22 cellular contexts compared by ENCODE assay signal in the genomic region with DNA sequence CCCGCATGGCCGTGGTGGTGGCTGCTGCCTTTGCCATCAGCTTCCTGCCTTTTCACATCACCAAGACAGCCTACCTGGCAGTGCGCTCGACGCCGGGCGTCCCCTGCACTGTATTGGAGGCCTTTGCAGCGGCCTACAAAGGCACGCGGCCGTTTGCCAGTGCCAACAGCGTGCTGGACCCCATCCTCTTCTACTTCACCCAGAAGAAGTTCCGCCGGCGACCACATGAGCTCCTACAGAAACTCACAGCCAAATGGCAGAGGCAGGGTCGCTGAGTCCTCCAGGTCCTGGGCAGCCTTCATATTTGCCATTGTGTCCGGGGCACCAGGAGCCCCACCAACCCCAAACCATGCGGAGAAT. TPM values are rescaled to one million over a fixed set of nuclear protein-coding genes. Genes with fewer than 3 reads are reported as not detected.
"Had no signal": no experiment of that assay in that cellular context is flagged by ENCODE, and none has a peak within 500 bp of the region (broad histone marks: within the 10 kb centered on the region; RNA-seq: fewer than 3 reads in every experiment).

No MANE protein-coding gene starts in this region.

- H3K27ac ChIP-seq: KMS-11 had no signal

- H3K4me2 ChIP-seq: KMS-11 had no signal

- H3K9ac ChIP-seq: KMS-11 had no signal

- H3K27ac Mint-ChIP-seq: IgD-negative memory B cell had no signal

- ATAC-seq: HepG2, K562, SK-N-SH treated with all-trans-retinoic acid at 6 μM for 48 hours had no signal

- H3K9me3 Mint-ChIP-seq: IgD-negative memory B cell had no signal

- H3K4me3 ChIP-seq: K562 had no signal

- DNase-seq: Kasumi-1, MM.1S, NCI-H1092 treated with DMSO at 0.1 percent for 48 hours, NCI-H1436, NCI-H187, NCI-H2029, NCI-H2081 treated with DMSO at 0.1 percent for 48 hours, NCI-H2171, NCI-H226, NCI-H446, NCI-H510A, NCI-H524 treated with DMSO at 0.1 percent for 48 hours, NCI-H69, NCI-H774, RPMI8226, SHP77 had no signal

- H3K36me3 Mint-ChIP-seq: IgD-negative memory B cell had no signal

RNA-seq across cellular contexts. Expression of gene ARHGEF17, which starts 10.9 kb away (rescaled TPM):
- polyA plus RNA-seq: IgD-negative memory B cell had no signal

RNA-seq across cellular contexts. Expression of gene P2RY6, which starts 25.1 kb away (rescaled TPM):
- total RNA-seq: HT1080, K562 had no signal
- polyA plus RNA-seq: IgD-negative memory B cell, K562 had no signal
